Comparison of ENCODE assay signal across 14 cellular contexts in genomic region chr22:19959587-19960490, GRCh38. TPM values are rescaled to one million over a fixed set of nuclear protein-coding genes. Genes with fewer than 3 reads are reported as not detected.
A peak's percentile ranks its signal among the peaks of the same experiment; 100 is the strongest.
DNase-seq lines count a peak whose midpoint lies in the region; ATAC-seq and TF ChIP-seq lines count a peak whose summit lies in the region.
"Had no signal": no experiment of that assay in that cellular context is flagged by ENCODE, and none has a peak within 500 bp of the region (broad histone marks: within the 10 kb centered on the region; RNA-seq: fewer than 3 reads in every experiment).

No MANE protein-coding gene starts in this region.

- peaks cover 28% of the 10 kb centered on the region for H3K4me1 Mint-ChIP-seq in neural crest cell

- no peaks in the 10 kb centered on the region for H3K27me3 Mint-ChIP-seq in neural crest cell (ENCODE audit: low read depth)

- H3K9me3 ChIP-seq in vagina = no peaks in the 10 kb centered on the region
- H3K9me3 ChIP-seq: HAP-1 had no signal

- no peak for TF ChIP-seq POLR2A in vagina (IDR thresholded peaks at IDR 0.05)

- H3K36me3 Mint-ChIP-seq in neural crest cell (ENCODE audit: low read depth) = peaks cover under 1% of the 10 kb centered on the region

- H3K27ac Mint-ChIP-seq in neural crest cell (ENCODE audit: unreplicated experiment) = no peak overlapping the region

- H3K4me3 ChIP-seq in fibroblast of the aortic adventitia (ENCODE audit: low read depth, low read length) = peak overlapping the region; percentile 17
- H3K4me3 ChIP-seq in vagina = peak overlapping the region; percentile 25 to 26

- H3K9me3 Mint-ChIP-seq in neural crest cell = no peaks in the 10 kb centered on the region

- intact Hi-C loops in Right ventricle myocardium inferior (cut with DNase I) = loop anchor here (10.0 kb wide), 1 partner anchor 125 kb away; the partner anchor contains the start of gene DGCR8
- intact Hi-C loops in cardiac septum (cut with DNase I) = no loop called here
- intact Hi-C loops in vagina (cut with DNase I) = no loop called here

- DNase-seq in Right ventricle myocardium inferior (ENCODE audit: missing footprints) (peak; percentile 57), cardiac septum (ENCODE audit: low spot score) (no peak), fibroblast of the aortic adventitia (ENCODE audit: low read depth) (no peak), neural crest cell (ENCODE audit: low read depth, low spot score) (no peak), vagina (ENCODE audit: extremely low spot score in 2 of 2) (no peak), NCI-H187 (lab: John Stamatoyannopoulos, UW) (no peak), cerebellar nuclear complex (lab: John Stamatoyannopoulos, UW) (no peak), superior temporal gyrus (ENCODE audit: extremely low spot score) (no peak)
- DNase-seq: activated CD8-positive, alpha-beta memory T cell treated with anti-CD3 and anti-CD28 coated beads, Interleukin-2, amount 50 U/mL, for 48 hours; EL; foreskin melanocyte; NCI-H1417; T1000 had no signal

- peaks cover 55% of the 10 kb centered on the region for H3K4me1 ChIP-seq in vagina

- no peaks in the 10 kb centered on the region for H3K27me3 ChIP-seq in vagina

- peaks cover 0 to 15% of the 10 kb centered on the region in 2 donors for H3K36me3 ChIP-seq in vagina

- TF ChIP-seq CTCF in fibroblast of the aortic adventitia (IDR thresholded peaks at IDR 0.05; ENCODE audit: insufficient read depth, low read length) (no peak), neural crest cell (conservative IDR thresholded peaks at IDR 0.05) (no peak), vagina (IDR thresholded peaks at IDR 0.05) (no peak)

- peak overlapping the region; percentile 38 for H3K4me3 Mint-ChIP-seq in neural crest cell

- peak overlapping the region; percentile 64 for H3K27ac ChIP-seq in vagina

- peak; percentile 39 for ATAC-seq in Right ventricle myocardium inferior

RNA-seq across cellular contexts. Expression of gene TXNRD2, which starts 18.2 kb away (rescaled TPM):
- total RNA-seq in Right ventricle myocardium inferior = 40.9 TPM
- 33.3 TPM for total RNA-seq in cardiac septum
- total RNA-seq in fibroblast of the aortic adventitia (ENCODE audit: low replicate concordance) = 16.4 and 16.8 TPM in 2 replicates
- total RNA-seq in neural crest cell = 21.7 and 22.2 TPM in 2 replicates
- total RNA-seq in vagina = 13.5 TPM

RNA-seq across cellular contexts. Expression of gene COMT, which starts 18.3 kb away (rescaled TPM):
- total RNA-seq in Right ventricle myocardium inferior (104 TPM), cardiac septum (97.1 TPM), fibroblast of the aortic adventitia (ENCODE audit: low replicate concordance) (120 and 151 TPM in 2 replicates), neural crest cell (70.9 and 86.4 TPM in 2 replicates), vagina (240 TPM)

RNA-seq across cellular contexts. Expression of gene ARVCF, which starts 56.8 kb away (rescaled TPM):
- total RNA-seq in Right ventricle myocardium inferior = 30.5 TPM
- 46.8 TPM for total RNA-seq in cardiac septum
- total RNA-seq in fibroblast of the aortic adventitia (ENCODE audit: low replicate concordance) = 9.7 and 12.9 TPM in 2 replicates
- 93.5 and 105 TPM in 2 replicates for total RNA-seq in neural crest cell
- total RNA-seq in vagina = 10.8 TPM
